Comparison of ENCODE assay signal across 1 cellular context in the genomic region with DNA sequence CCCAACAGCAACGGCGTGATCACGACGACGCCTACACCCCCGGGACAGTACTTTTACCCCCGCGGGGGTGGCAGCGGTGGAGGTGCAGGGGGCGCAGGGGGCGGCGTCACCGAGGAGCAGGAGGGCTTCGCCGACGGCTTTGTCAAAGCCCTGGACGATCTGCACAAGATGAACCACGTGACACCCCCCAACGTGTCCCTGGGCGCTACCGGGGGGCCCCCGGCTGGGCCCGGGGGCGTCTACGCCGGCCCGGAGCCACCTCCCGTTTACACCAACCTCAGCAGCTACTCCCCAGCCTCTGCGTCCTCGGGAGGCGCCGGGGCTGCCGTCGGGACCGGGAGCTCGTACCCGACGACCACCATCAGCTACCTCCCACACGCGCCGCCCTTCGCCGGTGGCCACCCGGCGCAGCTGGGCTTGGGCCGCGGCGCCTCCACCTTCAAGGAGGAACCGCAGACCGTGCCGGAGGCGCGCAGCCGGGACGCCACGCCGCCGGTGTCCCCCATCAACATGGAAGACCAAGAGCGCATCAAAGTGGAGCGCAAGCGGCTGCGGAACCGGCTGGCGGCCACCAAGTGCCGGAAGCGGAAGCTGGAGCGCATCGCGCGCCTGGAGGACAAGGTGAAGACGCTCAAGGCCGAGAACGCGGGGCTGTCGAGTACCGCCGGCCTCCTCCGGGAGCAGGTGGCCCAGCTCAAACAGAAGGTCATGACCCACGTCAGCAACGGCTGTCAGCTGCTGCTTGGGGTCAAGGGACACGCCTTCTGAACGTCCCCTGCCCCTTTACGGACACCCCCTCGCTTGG.
A peak's percentile ranks its signal among the peaks of the same experiment; 100 is the strongest.
TF ChIP-seq lines count a peak whose summit lies in the region.

No MANE protein-coding gene starts in this region.

TF ChIP-seq in K562, 482 proteins besides CTCF, POLR2A, EP300 and RAD21 (continued from another document and continues in another):
- TF ChIP-seq, protein P1, sequence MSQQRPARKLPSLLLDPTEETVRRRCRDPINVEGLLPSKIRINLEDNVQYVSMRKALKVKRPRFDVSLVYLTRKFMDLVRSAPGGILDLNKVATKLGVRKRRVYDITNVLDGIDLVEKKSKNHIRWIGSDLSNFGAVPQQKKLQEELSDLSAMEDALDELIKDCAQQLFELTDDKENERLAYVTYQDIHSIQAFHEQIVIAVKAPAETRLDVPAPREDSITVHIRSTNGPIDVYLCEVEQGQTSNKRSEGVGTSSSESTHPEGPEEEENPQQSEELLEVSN (IDR thresholded peaks at IDR 0.05; ENCODE audit: borderline replicate concordance in 1 of 2, extremely low read depth in 1 of 2, insufficient read depth in 1 of 2, insufficient read length in 1 of 2, low read depth in 1 of 2, low read length in 1 of 2, poor library complexity in 1 of 2, severe bottlenecking in 1 of 2) = peak; percentile 76
- TF ChIP-seq CBFB (CRISPR knock-in tag; IDR thresholded peaks at IDR 0.05) = no peak
- TF ChIP-seq NCOA1 (IDR thresholded peaks at IDR 0.05; ENCODE audit: low read depth) = no peak
- 0 out of 2 replicates have a peak, but pooled peaks have one; percentile 16 for TF ChIP-seq ZFX (CRISPR knock-in tag; IDR thresholded peaks at IDR 0.05)
- no peak for TF ChIP-seq RBM17 (IDR thresholded peaks at IDR 0.05; ENCODE audit: borderline replicate concordance, low read depth, low read length)
- peak; percentile 67 for TF ChIP-seq SAP30 (IDR thresholded peaks at IDR 0.05; ENCODE audit: borderline replicate concordance, insufficient read depth, low read depth, low read length, poor library complexity, severe bottlenecking)
- TF ChIP-seq, protein P2, sequence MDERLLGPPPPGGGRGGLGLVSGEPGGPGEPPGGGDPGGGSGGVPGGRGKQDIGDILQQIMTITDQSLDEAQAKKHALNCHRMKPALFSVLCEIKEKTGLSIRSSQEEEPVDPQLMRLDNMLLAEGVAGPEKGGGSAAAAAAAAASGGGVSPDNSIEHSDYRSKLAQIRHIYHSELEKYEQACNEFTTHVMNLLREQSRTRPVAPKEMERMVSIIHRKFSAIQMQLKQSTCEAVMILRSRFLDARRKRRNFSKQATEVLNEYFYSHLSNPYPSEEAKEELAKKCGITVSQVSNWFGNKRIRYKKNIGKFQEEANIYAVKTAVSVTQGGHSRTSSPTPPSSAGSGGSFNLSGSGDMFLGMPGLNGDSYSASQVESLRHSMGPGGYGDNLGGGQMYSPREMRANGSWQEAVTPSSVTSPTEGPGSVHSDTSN (CRISPR knock-in tag; IDR thresholded peaks at IDR 0.05; ENCODE audit: low read depth) = no peak
- TF ChIP-seq, protein P2 (tag; conservative IDR thresholded peaks at IDR 0.05; ENCODE audit: low read depth) = no peak
- no peak for TF ChIP-seq TAF9B (IDR thresholded peaks at IDR 0.05; ENCODE audit: partially characterized antibody)
- no peak for TF ChIP-seq TFAM (CRISPR knock-in tag; conservative IDR thresholded peaks at IDR 0.05)
- TF ChIP-seq NCOA4 (IDR thresholded peaks at IDR 0.05; ENCODE audit: partially characterized antibody) = no peak
- peak; percentile 38 for TF ChIP-seq SRSF7 (optimal IDR thresholded peaks at IDR 0.05; ENCODE audit: low read depth, low read length)
- no peak for TF ChIP-seq SNRNP70 (optimal IDR thresholded peaks at IDR 0.05; ENCODE audit: low read depth, low read length)
- TF ChIP-seq ZNF830 (CRISPR knock-in tag; IDR thresholded peaks at IDR 0.05) = no peak
- no peak for TF ChIP-seq LEF1 (IDR thresholded peaks at IDR 0.05)
- TF ChIP-seq PML (IDR thresholded peaks at IDR 0.05; ENCODE audit: low read length) = no peak; the same call in 1 of the 2 replicates
- 0 out of 2 replicates have a peak, but pooled peaks have one; percentile 20 for TF ChIP-seq ZNF133 (CRISPR knock-in tag; IDR thresholded peaks at IDR 0.05)
- no peak for TF ChIP-seq SP2 (IDR thresholded peaks at IDR 0.05; ENCODE audit: extremely low read depth, low read depth, low read length, poor library complexity, severe bottlenecking)
- TF ChIP-seq ARNT (IDR thresholded peaks at IDR 0.05) = no peak
- TF ChIP-seq ZKSCAN1 (IDR thresholded peaks at IDR 0.05; ENCODE audit: low read depth, low read length) = no peak
- TF ChIP-seq, protein P3, sequence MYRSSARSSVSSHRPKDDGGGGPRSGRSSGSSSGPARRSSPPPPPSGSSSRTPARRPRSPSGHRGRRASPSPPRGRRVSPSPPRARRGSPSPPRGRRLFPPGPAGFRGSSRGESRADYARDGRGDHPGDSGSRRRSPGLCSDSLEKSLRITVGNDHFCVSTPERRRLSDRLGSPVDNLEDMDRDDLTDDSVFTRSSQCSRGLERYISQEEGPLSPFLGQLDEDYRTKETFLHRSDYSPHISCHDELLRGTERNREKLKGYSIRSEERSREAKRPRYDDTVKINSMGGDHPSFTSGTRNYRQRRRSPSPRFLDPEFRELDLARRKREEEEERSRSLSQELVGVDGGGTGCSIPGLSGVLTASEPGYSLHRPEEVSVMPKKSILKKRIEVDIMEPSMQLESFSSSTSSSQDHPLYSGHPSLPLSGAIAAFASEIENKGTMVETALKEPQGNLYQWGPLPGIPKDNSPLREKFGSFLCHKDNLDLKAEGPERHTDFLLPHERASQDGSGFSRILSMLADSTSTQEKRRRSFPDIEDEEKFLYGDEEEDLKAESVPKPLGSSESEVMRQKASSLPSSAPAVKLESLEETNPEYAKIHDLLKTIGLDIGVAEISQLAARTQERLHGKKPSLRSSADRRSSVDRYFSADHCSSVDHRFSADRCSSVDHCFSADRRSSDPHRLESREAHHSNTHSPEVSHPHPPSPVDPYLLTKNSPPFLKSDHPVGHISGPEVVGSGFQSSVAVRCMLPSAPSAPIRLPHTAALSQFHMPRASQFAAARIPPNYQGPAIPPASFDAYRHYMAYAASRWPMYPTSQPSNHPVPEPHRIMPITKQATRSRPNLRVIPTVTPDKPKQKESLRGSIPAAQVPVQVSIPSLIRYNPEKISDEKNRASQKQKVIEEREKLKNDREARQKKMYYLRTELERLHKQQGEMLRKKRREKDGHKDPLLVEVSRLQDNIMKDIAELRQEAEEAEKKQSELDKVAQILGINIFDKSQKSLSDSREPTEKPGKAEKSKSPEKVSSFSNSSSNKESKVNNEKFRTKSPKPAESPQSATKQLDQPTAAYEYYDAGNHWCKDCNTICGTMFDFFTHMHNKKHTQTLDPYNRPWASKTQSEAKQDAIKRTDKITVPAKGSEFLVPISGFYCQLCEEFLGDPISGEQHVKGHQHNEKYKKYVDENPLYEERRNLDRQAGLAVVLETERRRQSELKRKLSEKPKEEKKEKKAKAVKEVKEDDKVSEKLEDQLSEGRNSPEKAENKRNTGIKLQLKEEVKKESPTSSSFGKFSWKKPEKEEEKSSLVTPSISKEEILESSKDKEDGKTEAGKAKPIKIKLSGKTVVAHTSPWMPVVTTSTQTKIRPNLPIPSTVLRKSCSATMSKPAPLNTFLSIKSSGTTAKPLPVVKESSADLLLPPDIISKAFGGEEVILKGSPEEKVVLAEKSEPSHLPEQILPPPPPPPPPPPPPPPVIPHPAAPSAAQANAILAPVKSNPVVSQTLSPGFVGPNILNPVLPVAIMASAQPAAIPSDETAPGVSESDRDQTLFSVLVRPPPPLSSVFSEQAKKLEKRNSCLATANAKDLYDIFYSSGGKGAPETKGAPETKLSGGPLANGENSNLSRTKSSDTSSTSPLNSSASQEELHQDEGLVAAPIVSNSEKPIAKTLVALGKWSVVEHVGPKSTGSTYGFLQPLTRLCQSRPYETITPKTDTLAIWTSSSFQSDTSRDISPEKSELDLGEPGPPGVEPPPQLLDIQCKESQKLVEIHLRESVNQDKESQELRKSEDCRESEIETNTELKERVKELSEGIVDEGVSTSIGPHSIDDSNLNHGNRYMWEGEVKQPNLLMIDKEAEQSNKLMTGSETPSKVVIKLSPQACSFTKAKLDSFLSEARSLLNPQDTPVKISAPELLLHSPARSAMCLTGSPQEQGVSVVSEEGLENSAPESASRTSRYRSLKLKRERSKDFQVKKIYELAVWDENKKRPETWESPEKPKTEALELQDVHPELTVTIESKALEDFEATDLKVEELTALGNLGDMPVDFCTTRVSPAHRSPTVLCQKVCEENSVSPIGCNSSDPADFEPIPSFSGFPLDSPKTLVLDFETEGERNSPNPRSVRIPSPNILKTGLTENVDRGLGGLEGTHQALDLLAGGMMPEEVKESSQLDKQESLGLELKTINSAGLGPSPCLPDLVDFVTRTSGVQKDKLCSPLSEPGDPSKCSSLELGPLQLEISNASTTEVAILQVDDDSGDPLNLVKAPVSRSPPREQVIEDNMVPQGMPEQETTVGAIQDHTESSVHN (IDR thresholded peaks at IDR 0.05; ENCODE audit: borderline replicate concordance in 1 of 2, low read depth in 1 of 2) = no peak
- TF ChIP-seq NR4A1 (CRISPR knock-in tag; IDR thresholded peaks at IDR 0.05) = peak; percentile 32; the same call in 1 of the 2 replicates
- no peak for TF ChIP-seq NR4A1 (tag; IDR thresholded peaks at IDR 0.05)
- TF ChIP-seq, protein P4, sequence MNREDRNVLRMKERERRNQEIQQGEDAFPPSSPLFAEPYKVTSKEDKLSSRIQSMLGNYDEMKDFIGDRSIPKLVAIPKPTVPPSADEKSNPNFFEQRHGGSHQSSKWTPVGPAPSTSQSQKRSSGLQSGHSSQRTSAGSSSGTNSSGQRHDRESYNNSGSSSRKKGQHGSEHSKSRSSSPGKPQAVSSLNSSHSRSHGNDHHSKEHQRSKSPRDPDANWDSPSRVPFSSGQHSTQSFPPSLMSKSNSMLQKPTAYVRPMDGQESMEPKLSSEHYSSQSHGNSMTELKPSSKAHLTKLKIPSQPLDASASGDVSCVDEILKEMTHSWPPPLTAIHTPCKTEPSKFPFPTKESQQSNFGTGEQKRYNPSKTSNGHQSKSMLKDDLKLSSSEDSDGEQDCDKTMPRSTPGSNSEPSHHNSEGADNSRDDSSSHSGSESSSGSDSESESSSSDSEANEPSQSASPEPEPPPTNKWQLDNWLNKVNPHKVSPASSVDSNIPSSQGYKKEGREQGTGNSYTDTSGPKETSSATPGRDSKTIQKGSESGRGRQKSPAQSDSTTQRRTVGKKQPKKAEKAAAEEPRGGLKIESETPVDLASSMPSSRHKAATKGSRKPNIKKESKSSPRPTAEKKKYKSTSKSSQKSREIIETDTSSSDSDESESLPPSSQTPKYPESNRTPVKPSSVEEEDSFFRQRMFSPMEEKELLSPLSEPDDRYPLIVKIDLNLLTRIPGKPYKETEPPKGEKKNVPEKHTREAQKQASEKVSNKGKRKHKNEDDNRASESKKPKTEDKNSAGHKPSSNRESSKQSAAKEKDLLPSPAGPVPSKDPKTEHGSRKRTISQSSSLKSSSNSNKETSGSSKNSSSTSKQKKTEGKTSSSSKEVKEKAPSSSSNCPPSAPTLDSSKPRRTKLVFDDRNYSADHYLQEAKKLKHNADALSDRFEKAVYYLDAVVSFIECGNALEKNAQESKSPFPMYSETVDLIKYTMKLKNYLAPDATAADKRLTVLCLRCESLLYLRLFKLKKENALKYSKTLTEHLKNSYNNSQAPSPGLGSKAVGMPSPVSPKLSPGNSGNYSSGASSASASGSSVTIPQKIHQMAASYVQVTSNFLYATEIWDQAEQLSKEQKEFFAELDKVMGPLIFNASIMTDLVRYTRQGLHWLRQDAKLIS (CRISPR knock-in tag; IDR thresholded peaks at IDR 0.05) = peak; percentile 93
- TF ChIP-seq, protein P5, sequence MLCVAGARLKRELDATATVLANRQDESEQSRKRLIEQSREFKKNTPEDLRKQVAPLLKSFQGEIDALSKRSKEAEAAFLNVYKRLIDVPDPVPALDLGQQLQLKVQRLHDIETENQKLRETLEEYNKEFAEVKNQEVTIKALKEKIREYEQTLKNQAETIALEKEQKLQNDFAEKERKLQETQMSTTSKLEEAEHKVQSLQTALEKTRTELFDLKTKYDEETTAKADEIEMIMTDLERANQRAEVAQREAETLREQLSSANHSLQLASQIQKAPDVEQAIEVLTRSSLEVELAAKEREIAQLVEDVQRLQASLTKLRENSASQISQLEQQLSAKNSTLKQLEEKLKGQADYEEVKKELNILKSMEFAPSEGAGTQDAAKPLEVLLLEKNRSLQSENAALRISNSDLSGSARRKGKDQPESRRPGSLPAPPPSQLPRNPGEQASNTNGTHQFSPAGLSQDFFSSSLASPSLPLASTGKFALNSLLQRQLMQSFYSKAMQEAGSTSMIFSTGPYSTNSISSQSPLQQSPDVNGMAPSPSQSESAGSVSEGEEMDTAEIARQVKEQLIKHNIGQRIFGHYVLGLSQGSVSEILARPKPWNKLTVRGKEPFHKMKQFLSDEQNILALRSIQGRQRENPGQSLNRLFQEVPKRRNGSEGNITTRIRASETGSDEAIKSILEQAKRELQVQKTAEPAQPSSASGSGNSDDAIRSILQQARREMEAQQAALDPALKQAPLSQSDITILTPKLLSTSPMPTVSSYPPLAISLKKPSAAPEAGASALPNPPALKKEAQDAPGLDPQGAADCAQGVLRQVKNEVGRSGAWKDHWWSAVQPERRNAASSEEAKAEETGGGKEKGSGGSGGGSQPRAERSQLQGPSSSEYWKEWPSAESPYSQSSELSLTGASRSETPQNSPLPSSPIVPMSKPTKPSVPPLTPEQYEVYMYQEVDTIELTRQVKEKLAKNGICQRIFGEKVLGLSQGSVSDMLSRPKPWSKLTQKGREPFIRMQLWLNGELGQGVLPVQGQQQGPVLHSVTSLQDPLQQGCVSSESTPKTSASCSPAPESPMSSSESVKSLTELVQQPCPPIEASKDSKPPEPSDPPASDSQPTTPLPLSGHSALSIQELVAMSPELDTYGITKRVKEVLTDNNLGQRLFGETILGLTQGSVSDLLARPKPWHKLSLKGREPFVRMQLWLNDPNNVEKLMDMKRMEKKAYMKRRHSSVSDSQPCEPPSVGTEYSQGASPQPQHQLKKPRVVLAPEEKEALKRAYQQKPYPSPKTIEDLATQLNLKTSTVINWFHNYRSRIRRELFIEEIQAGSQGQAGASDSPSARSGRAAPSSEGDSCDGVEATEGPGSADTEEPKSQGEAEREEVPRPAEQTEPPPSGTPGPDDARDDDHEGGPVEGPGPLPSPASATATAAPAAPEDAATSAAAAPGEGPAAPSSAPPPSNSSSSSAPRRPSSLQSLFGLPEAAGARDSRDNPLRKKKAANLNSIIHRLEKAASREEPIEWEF (CRISPR knock-in tag; IDR thresholded peaks at IDR 0.05) = no peak
- peak; percentile 15; the same call in 1 of the 2 replicates for TF ChIP-seq SPI1 (IDR thresholded peaks at IDR 0.05; ENCODE audit: borderline replicate concordance, low read depth, low read length)
- TF ChIP-seq, protein P6, sequence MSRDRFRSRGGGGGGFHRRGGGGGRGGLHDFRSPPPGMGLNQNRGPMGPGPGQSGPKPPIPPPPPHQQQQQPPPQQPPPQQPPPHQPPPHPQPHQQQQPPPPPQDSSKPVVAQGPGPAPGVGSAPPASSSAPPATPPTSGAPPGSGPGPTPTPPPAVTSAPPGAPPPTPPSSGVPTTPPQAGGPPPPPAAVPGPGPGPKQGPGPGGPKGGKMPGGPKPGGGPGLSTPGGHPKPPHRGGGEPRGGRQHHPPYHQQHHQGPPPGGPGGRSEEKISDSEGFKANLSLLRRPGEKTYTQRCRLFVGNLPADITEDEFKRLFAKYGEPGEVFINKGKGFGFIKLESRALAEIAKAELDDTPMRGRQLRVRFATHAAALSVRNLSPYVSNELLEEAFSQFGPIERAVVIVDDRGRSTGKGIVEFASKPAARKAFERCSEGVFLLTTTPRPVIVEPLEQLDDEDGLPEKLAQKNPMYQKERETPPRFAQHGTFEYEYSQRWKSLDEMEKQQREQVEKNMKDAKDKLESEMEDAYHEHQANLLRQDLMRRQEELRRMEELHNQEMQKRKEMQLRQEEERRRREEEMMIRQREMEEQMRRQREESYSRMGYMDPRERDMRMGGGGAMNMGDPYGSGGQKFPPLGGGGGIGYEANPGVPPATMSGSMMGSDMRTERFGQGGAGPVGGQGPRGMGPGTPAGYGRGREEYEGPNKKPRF (IDR thresholded peaks at IDR 0.05; ENCODE audit: low read depth, low read length) = no peak
- TF ChIP-seq RHOXF2B (CRISPR knock-in tag; conservative IDR thresholded peaks at IDR 0.05) = no peak
